ENCODE assay signal across 35 cellular contexts in genomic region chr9:107528686-107529085, GRCh38. TPM values are rescaled to one million over a fixed set of nuclear protein-coding genes. Genes with fewer than 3 reads are reported as not detected.
DNase-seq lines count a peak whose midpoint lies in the region; ATAC-seq and TF ChIP-seq lines count a peak whose summit lies in the region.
"Had no signal": no experiment of that assay in that cellular context is flagged by ENCODE, and none has a peak within 500 bp of the region (broad histone marks: within the 10 kb centered on the region; RNA-seq: fewer than 3 reads in every experiment).

No MANE protein-coding gene starts in this region.

- H4K12ac ChIP-seq in trophoblast cell (ENCODE audit: low read depth, low read length): no peak overlapping the region

- no peak for TF ChIP-seq CTCF in type B pancreatic cell (conservative IDR thresholded peaks at IDR 0.05)

- H3K9me3 Mint-ChIP-seq in stimulated activated naive B cell treated with anti-CD40 and anti-IgM and Interleukin-4, amounts not matched to agents 10 μg/mL and 1 μg/mL and 100 μg/mL, for 72 hours: peaks cover 0 to 1% of the 10 kb centered on the region in 2 donors
- no peaks in the 10 kb centered on the region for H3K9me3 Mint-ChIP-seq in type B pancreatic cell

- H3K14ac ChIP-seq in trophoblast cell (ENCODE audit: low read length): no peak overlapping the region

- no peaks in the 10 kb centered on the region for H3K27me3 ChIP-seq in trophoblast cell (ENCODE audit: insufficient read depth, low read length)
- H3K27me3 ChIP-seq: BE2C; BLaER1; BLaER1 treated with 17β-estradiol and CSF1 and Interleukin-3, amounts not matched to agents 10 nM and 100 nM had no signal

- no peak overlapping the region for H4K91ac ChIP-seq in trophoblast cell (ENCODE audit: low read depth, low read length)

- H4K8ac ChIP-seq in trophoblast cell (ENCODE audit: low read depth, low read length): no peak overlapping the region

- H3K4me2 ChIP-seq in trophoblast cell (ENCODE audit: low read length): no peak overlapping the region
- H3K4me2 ChIP-seq: A549; BLaER1; BLaER1 treated with 17β-estradiol and CSF1 and Interleukin-3, amounts not matched to agents 10 nM and 100 nM had no signal

- no peak overlapping the region for H2BK120ac ChIP-seq in trophoblast cell (ENCODE audit: insufficient read depth, low read length, poor library complexity)

- H3K27ac Mint-ChIP-seq in stimulated activated naive B cell treated with anti-CD40 and anti-IgM and Interleukin-4, amounts not matched to agents 10 μg/mL and 1 μg/mL and 100 μg/mL, for 72 hours: peak overlapping the region; percentile 21
- H3K27ac Mint-ChIP-seq in type B pancreatic cell: no peak overlapping the region
- H3K27ac Mint-ChIP-seq: B cell; CD4-positive, alpha-beta memory T cell; CD4-positive, alpha-beta T cell; CD4-positive, CD25-positive, alpha-beta regulatory T cell; CD8-positive, alpha-beta memory T cell; CD8-positive, alpha-beta T cell had no signal

- no peak overlapping the region for H3K23ac ChIP-seq in trophoblast cell (ENCODE audit: low read length)

- no peak overlapping the region for H3K9ac ChIP-seq in trophoblast cell (ENCODE audit: low read length)
- H3K9ac ChIP-seq: BLaER1; BLaER1 treated with 17β-estradiol and CSF1 and Interleukin-3, amounts not matched to agents 10 nM and 100 nM had no signal

- H3K27me3 Mint-ChIP-seq in stimulated activated naive B cell treated with anti-CD40 and anti-IgM and Interleukin-4, amounts not matched to agents 10 μg/mL and 1 μg/mL and 100 μg/mL, for 72 hours: peaks cover 0 to under 1% of the 10 kb centered on the region in 2 donors
- H3K27me3 Mint-ChIP-seq in type B pancreatic cell: no peaks in the 10 kb centered on the region
- H3K27me3 Mint-ChIP-seq: B cell; CD4-positive, alpha-beta T cell; CD4-positive, CD25-positive, alpha-beta regulatory T cell; CD8-positive, alpha-beta memory T cell had no signal

- H3K36me3 Mint-ChIP-seq in stimulated activated naive B cell treated with anti-CD40 and anti-IgM and Interleukin-4, amounts not matched to agents 10 μg/mL and 1 μg/mL and 100 μg/mL, for 72 hours: no peaks in the 10 kb centered on the region
- no peaks in the 10 kb centered on the region for H3K36me3 Mint-ChIP-seq in type B pancreatic cell
- H3K36me3 Mint-ChIP-seq: CD14-positive monocyte; CD4-positive, alpha-beta memory T cell; CD4-positive, CD25-positive, alpha-beta regulatory T cell; CD8-positive, alpha-beta T cell had no signal

- no peaks in the 10 kb centered on the region for H3K79me2 ChIP-seq in trophoblast cell (ENCODE audit: control insufficient read depth, insufficient read depth, low read length, poor library complexity)

- DNase-seq in ELF-1 (ENCODE audit: low read depth, low spot score): peak; percentile 60
- peak; percentile 65 for DNase-seq in islet precursor cell
- DNase-seq in trophoblast cell: peak; percentile 81 to 95
- no peak for DNase-seq in stimulated activated naive B cell treated with anti-CD40 and anti-IgM and Interleukin-4, amounts not matched to agents 10 μg/mL and 1 μg/mL and 100 μg/mL, for 72 hours
- no peak for DNase-seq in stimulated activated CD4-positive, alpha-beta T cell treated with anti-CD3 and anti-CD28 coated beads, Interleukin-12 subunit alpha, Interleukin-12 subunit beta, amount 100 ng/mL, for 4 hours
- no peak for DNase-seq in type B pancreatic cell (ENCODE audit: extremely low spot score, unreplicated experiment)
- DNase-seq in NCI-H2081 (lab: John Stamatoyannopoulos, UW): no peak
- DNase-seq: 8988T; ACHN; AML-193; BE2C; C1 segment of cervical spinal cord; Caco-2; Calu3; CD4-positive, alpha-beta memory T cell; CD4-positive, alpha-beta T cell; CD4-positive, CD25-positive, alpha-beta regulatory T cell; CD8-positive, alpha-beta memory T cell; CD8-positive, alpha-beta T cell; COR-L47; DMS 273 treated with DMSO at 0.1 percent for 48 hours; DMS153; DMS53; DMS79; DMS79 treated with DMSO at 0.1 percent for 48 hours; DND-41; EL had no signal

- no peak overlapping the region for H2BK12ac ChIP-seq in trophoblast cell (ENCODE audit: low read length)

- H3K4me1 ChIP-seq in trophoblast cell (ENCODE audit: control insufficient read depth in 1 of 2, insufficient read depth in 2 of 2, low read length in 2 of 2): peaks cover 4 to 6% of the 10 kb centered on the region in 2 experiments
- H3K4me1 ChIP-seq: A549, BE2C, BLaER1, Caco-2 had no signal

- WGBS in trophoblast cell (ENCODE audit: extremely low coverage, insufficient coverage, insufficient read length): no CpG with 5 or more reads among the region's 6 CpGs

- no peak overlapping the region for H2AK5ac ChIP-seq in trophoblast cell (ENCODE audit: low read length)

- H3K79me1 ChIP-seq in trophoblast cell (ENCODE audit: low read length): peaks cover 1% of the 10 kb centered on the region

- no peak overlapping the region for H3K18ac ChIP-seq in trophoblast cell (ENCODE audit: low read length)

- no peak overlapping the region for H3K4me3 Mint-ChIP-seq in stimulated activated naive B cell treated with anti-CD40 and anti-IgM and Interleukin-4, amounts not matched to agents 10 μg/mL and 1 μg/mL and 100 μg/mL, for 72 hours
- H3K4me3 Mint-ChIP-seq in type B pancreatic cell: no peak overlapping the region
- H3K4me3 Mint-ChIP-seq: B cell; CD14-positive monocyte; CD4-positive, alpha-beta memory T cell; CD4-positive, alpha-beta T cell; CD4-positive, CD25-positive, alpha-beta regulatory T cell; CD8-positive, alpha-beta memory T cell; CD8-positive, alpha-beta T cell had no signal

- H2BK5ac ChIP-seq in trophoblast cell (ENCODE audit: low read depth, low read length, poor library complexity): no peak overlapping the region

- ATAC-seq in stimulated activated naive B cell treated with anti-CD40 and anti-IgM and Interleukin-4, amounts not matched to agents 10 μg/mL and 1 μg/mL and 100 μg/mL, for 72 hours (replicated peaks): no peak
- no peak for ATAC-seq in HG02610 (IDR thresholded peaks at IDR 0.05; ENCODE audit: unreplicated experiment)
- ATAC-seq: A549; CD8-positive, alpha-beta T cell had no signal

- no peak overlapping the region for H3K4me3 ChIP-seq in trophoblast cell (ENCODE audit: low read depth, low read length)
- H3K4me3 ChIP-seq: A549; BLaER1; BLaER1 treated with 17β-estradiol and CSF1 and Interleukin-3, amounts not matched to agents 10 nM and 100 nM had no signal

- no peaks in the 10 kb centered on the region for H3K4me1 Mint-ChIP-seq in stimulated activated naive B cell treated with anti-CD40 and anti-IgM and Interleukin-4, amounts not matched to agents 10 μg/mL and 1 μg/mL and 100 μg/mL, for 72 hours
- no peaks in the 10 kb centered on the region for H3K4me1 Mint-ChIP-seq in type B pancreatic cell (ENCODE audit: unreplicated experiment)
- H3K4me1 Mint-ChIP-seq: B cell; CD4-positive, alpha-beta memory T cell; CD4-positive, CD25-positive, alpha-beta regulatory T cell; CD8-positive, alpha-beta memory T cell had no signal

- no peak overlapping the region for H2AFZ ChIP-seq in trophoblast cell (ENCODE audit: insufficient read depth, low read length, poor library complexity)

- no peak overlapping the region for H3K4ac ChIP-seq in trophoblast cell (ENCODE audit: low read depth, low read length)

- H3K36me3 ChIP-seq in trophoblast cell (ENCODE audit: control insufficient read depth in 1 of 2, insufficient read depth in 2 of 2, low read length in 2 of 2): no peaks in the 10 kb centered on the region
- H3K36me3 ChIP-seq: BE2C; BLaER1; BLaER1 treated with 17β-estradiol and CSF1 and Interleukin-3, amounts not matched to agents 10 nM and 100 nM had no signal

- no peak overlapping the region for H3K27ac ChIP-seq in trophoblast cell (ENCODE audit: low read depth, low read length)
- H3K27ac ChIP-seq: 22Rv1; A549; BLaER1; BLaER1 treated with 17β-estradiol and CSF1 and Interleukin-3, amounts not matched to agents 10 nM and 100 nM; C4-2B had no signal

- H3K9me3 ChIP-seq in trophoblast cell (ENCODE audit: insufficient read depth, low read depth, low read length): peaks cover 3% of the 10 kb centered on the region
- H3K9me3 ChIP-seq: A549, BE2C, BLaER1, Caco-2 had no signal

RNA-seq across cellular contexts. Expression of gene KLF4, which starts 39.1 kb away (rescaled TPM):
- 44.4 and 44.9 TPM in 2 replicates for polyA plus RNA-seq in trophoblast cell (2013)
- total RNA-seq in type B pancreatic cell (ENCODE audit: low replicate concordance): 49.5 and 136 TPM in 2 replicates
- polyA plus RNA-seq: CD4-positive, alpha-beta memory T cell; CD8-positive, alpha-beta memory T cell had no signal

Comparison
In these comparisons a context has a peak if more than half of its experiments do, and no peak if none do; other contexts are left out.
1. DNase-seq: peak in ELF-1 (single experiment), islet precursor cell (single experiment) and trophoblast cell (2 of 2); none in stimulated activated naive B cell treated with anti-CD40 and anti-IgM and Interleukin-4, amounts not matched to agents 10 μg/mL and 1 μg/mL and 100 μg/mL, for 72 hours (single experiment), stimulated activated CD4-positive, alpha-beta T cell treated with anti-CD3 and anti-CD28 coated beads, Interleukin-12 subunit alpha, Interleukin-12 subunit beta, amount 100 ng/mL, for 4 hours (single experiment), type B pancreatic cell (single experiment) and NCI-H2081 (0 of 2).